ENCODE assay signal across 8 cellular contexts in the genomic region with DNA sequence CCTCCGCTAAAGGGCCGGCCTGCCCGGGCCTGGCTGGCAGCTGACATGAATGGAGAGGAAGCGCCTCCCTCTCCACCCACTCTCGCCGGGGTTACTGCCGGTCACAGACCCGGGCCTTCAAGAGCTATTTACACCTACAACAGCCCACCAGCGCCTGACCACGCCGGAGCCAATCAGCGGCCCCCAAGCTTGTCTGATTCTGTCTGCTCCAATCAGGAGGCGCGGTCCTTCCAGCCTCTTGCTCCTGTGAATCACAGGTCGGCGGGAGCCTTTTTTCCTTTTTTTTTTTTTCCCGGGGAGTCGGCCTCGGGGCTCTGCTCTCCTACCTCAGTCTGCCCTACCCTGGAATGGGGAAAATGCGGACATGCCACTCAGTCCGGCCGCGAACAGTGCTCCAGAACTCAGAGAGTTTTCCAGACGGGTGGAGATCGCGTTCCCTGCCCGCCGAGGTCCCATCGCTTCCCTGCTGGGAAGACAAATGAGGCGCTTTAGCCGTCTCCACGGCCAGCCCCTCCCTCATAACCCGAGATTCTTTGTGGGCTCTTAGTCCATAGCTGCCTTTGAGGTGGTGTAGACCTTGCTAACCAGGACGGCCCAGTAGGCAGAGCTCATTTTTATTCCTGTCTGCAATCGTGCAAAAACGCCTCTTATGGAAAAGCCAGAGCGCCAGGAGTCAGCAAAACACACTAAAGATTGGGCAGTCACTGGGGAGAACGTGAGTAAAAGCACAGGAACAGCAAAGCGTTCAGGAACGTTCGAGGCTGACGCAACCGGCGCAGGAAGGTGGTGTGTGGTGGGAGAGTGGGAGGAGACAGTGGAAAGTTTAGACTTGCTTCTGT. TPM values are rescaled to one million over a fixed set of nuclear protein-coding genes. Genes with fewer than 3 reads are reported as not detected.
A peak's percentile ranks its signal among the peaks of the same experiment; 100 is the strongest.
DNase-seq lines count a peak whose midpoint lies in the region; ATAC-seq and TF ChIP-seq lines count a peak whose summit lies in the region.

No MANE protein-coding gene starts in this region.

- POLR2A ChIA-PET in A673 (lab: Charles Lee; ENCODE audit: low non-redundant PET) (interaction anchor here (0.6 to 1.0 kb wide), 10 partner anchors 22 to 1244 kb away, joined by 3 to 9 read pairs (median 4); a partner anchor contains a TSS), MCF 10A (lab: Yijun Ruan, JAX) (interaction anchor here (0.7 to 4.9 kb wide), 21 partner anchors 9 to 539 kb away, joined by 3 to 261 read pairs (median 4); a partner anchor contains a TSS)

- no peaks in the 10 kb centered on the region for H3K27me3 Mint-ChIP-seq in MCF 10A (ENCODE audit: insufficient read depth, unreplicated experiment)

- intact Hi-C loops in A673 (cut with micrococcal nuclease; ENCODE audit: unreplicated experiment) (no loop called here), MCF 10A (cut with micrococcal nuclease) (loop anchor here (1.0 kb wide), 4 partner anchors 9 to 60 kb away; a partner anchor contains a TSS)

- DNase-seq in A673 (ENCODE audit: low spot score) (peak; percentile 99), NCI-H2107 treated with DMSO at 0.1 percent for 48 hours (lab: John Stamatoyannopoulos, UW; ENCODE audit: unreplicated experiment) (peak; percentile 84), UCSD-AML1 (lab: John Stamatoyannopoulos, UW; ENCODE audit: unreplicated experiment) (peak; percentile 95), MCF 10A (ENCODE audit: unreplicated experiment) (peak; percentile 100), skeletal muscle cell (ENCODE audit: low read depth) (peak; percentile 100)

- H3K4me3 Mint-ChIP-seq in MCF 10A (ENCODE audit: unreplicated experiment), result no peak overlapping the region

- BruUV-seq in A673 (replicated peaks; lab: Mats Ljungman, UMichigan) (TSS peak; percentile 89), MCF 10A (replicated peaks; lab: Mats Ljungman, UMichigan) (TSS peak; percentile 85)

- no peak for TF ChIP-seq CTCF in A673 (conservative IDR thresholded peaks at IDR 0.05; ENCODE audit: low read depth, low read length)
- no peak for TF ChIP-seq CTCF in MCF 10A (IDR thresholded peaks at IDR 0.05; ENCODE audit: unreplicated experiment)

- H3K4me1 ChIP-seq in A673 (ENCODE audit: insufficient read depth, low read length, poor library complexity, severe bottlenecking), result peaks cover 30% of the 10 kb centered on the region
- H3K4me1 ChIP-seq in iPS-15b (ENCODE audit: control insufficient read depth, insufficient read depth, low read length), result peaks cover 20% of the 10 kb centered on the region

- H3K27me3 ChIP-seq in A673 (replicated peaks; ENCODE audit: insufficient read depth, low read depth, low read length, poor library complexity) (no peaks in the 10 kb centered on the region), iPS-15b (ENCODE audit: control insufficient read depth, insufficient read depth, low read length) (no peaks in the 10 kb centered on the region)

- peaks cover 9% of the 10 kb centered on the region for H3K36me3 ChIP-seq in A673 (ENCODE audit: insufficient read depth, low read length, poor library complexity, severe bottlenecking)
- no peaks in the 10 kb centered on the region for H3K36me3 ChIP-seq in iPS-15b (ENCODE audit: control insufficient read depth, insufficient read depth, low read length)

- ATAC-seq in GM18861 (IDR thresholded peaks at IDR 0.05; ENCODE audit: unreplicated experiment) (peak; percentile 89), HG03066 (IDR thresholded peaks at IDR 0.05; ENCODE audit: low read depth, unreplicated experiment) (peak; percentile 93)

- peak overlapping the region; percentile 100 for H3K27ac ChIP-seq in A673 (ENCODE audit: low read depth, low read length, poor library complexity, severe bottlenecking)

- peak overlapping the region; percentile 75 for H3K4me3 ChIP-seq in A673 (ENCODE audit: low read depth, low read length, poor library complexity, severe bottlenecking)
- H3K4me3 ChIP-seq in iPS-15b (ENCODE audit: low read depth, low read length), result peak overlapping the region; percentile 65
- peak overlapping the region; percentile 37 for H3K4me3 ChIP-seq in skeletal muscle cell (ENCODE audit: low read depth, low read length)

- no peak overlapping the region for H3K27ac Mint-ChIP-seq in MCF 10A (ENCODE audit: low read depth, unreplicated experiment)

- peak overlapping the region; percentile 77 for H3K9ac ChIP-seq in iPS-15b (ENCODE audit: low read depth, low read length)

- H3K9me3 ChIP-seq in A673 (ENCODE audit: low read depth, low read length, poor library complexity, severe bottlenecking) (no peaks in the 10 kb centered on the region), iPS-15b (ENCODE audit: control insufficient read depth, insufficient read depth, low read length) (no peaks in the 10 kb centered on the region)

- no peaks in the 10 kb centered on the region for H3K9me3 Mint-ChIP-seq in MCF 10A (ENCODE audit: unreplicated experiment)

- peaks cover 14% of the 10 kb centered on the region for H3K4me1 Mint-ChIP-seq in MCF 10A (ENCODE audit: insufficient read depth, unreplicated experiment)

- H3K36me3 Mint-ChIP-seq in MCF 10A (ENCODE audit: insufficient read depth, unreplicated experiment), result peaks cover 4% of the 10 kb centered on the region

- CTCF ChIA-PET in A673 (lab: Charles Lee) (interaction anchor here (0.7 to 1.7 kb wide), 3 partner anchors 28 to 133 kb away, joined by 3 to 4 read pairs (median 4); no protein-coding TSS in a partner anchor), MCF 10A (lab: Yijun Ruan, JAX) (interaction anchor here (0.5 to 3.1 kb wide), 14 partner anchors 10 to 742 kb away, joined by 3 to 22 read pairs (median 5); a partner anchor contains a TSS)

RNA-seq across cellular contexts. Expression of a gene that starts 26.5 kb away (rescaled TPM):
- 519 and 559 TPM in 2 replicates for total RNA-seq in A673 (2021)
- total RNA-seq in MCF 10A (2022), result 101 and 179 TPM in 2 replicates

RNA-seq across cellular contexts. Expression of a gene that starts 43.5 kb away (rescaled TPM):
- total RNA-seq in A673 (2021), result not detected in 2 replicates
- total RNA-seq in MCF 10A (2022), result not detected in 2 replicates

Comparison
In these comparisons a context has a peak if more than half of its experiments do, and no peak if none do; other contexts are left out.
1. Peak in every context shown above with its lines: DNase-seq, ATAC-seq, H3K4me3 ChIP-seq and H3K27ac ChIP-seq.